25 cellular contexts compared by ENCODE assay signal in the genomic region with DNA sequence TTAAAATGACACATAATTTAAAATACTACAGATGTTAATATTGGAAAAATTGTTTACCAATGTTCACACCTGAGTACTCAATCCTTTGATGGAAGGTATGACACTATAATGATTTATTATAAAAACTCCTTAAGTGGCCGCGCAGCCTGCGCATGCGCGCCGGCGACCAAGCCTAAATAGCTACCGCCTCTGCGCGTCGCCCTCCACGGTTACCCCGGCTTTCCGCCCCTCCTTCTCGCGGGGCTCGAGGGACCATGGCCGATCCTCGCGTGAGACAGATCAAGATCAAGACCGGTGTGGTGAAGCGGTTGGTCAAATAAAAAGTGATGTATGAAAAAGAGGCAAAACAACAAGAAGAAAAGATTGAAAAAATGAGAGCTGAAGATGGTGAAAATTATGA.
"Had no signal": no experiment of that assay in that cellular context is flagged by ENCODE, and none has a peak within 500 bp of the region (broad histone marks: within the 10 kb centered on the region; RNA-seq: fewer than 3 reads in every experiment).

No MANE protein-coding gene starts in this region.

- H3K4me2 ChIP-seq: smooth muscle cell had no signal

- H3K9me3 ChIP-seq: left lung, lower lobe of right lung, right atrium auricular region, right lobe of liver, suprapubic skin, transverse colon, upper lobe of left lung, vagina had no signal

- H3K27ac Mint-ChIP-seq: naive thymus-derived CD8-positive, alpha-beta T cell; nephron; progenitor cell of endocrine pancreas; stimulated activated naive CD8-positive, alpha-beta T cell treated with anti-CD3 and anti-CD28 coated beads, Interleukin-15, Interleukin-2, amounts not matched to agents 100 ng/mL and 50 ng/mL, for 24 hours had no signal

- H3K4me1 Mint-ChIP-seq: naive thymus-derived CD8-positive, alpha-beta T cell; nephron; neural crest cell had no signal

- H3K27me3 Mint-ChIP-seq: naive thymus-derived CD8-positive, alpha-beta T cell; progenitor cell of endocrine pancreas; stimulated activated naive CD8-positive, alpha-beta T cell treated with anti-CD3 and anti-CD28 coated beads, Interleukin-15, Interleukin-2, amounts not matched to agents 100 ng/mL and 50 ng/mL, for 24 hours had no signal

- H3K27ac ChIP-seq: left lung, lower lobe of right lung, right atrium auricular region, right lobe of liver, suprapubic skin, transverse colon, upper lobe of left lung, vagina had no signal

- ATAC-seq: left colon, left lung, lower lobe of right lung, right lobe of liver had no signal

- H3K4me3 Mint-ChIP-seq: nephron; neural crest cell; stimulated activated naive CD8-positive, alpha-beta T cell treated with anti-CD3 and anti-CD28 coated beads, Interleukin-15, Interleukin-2, amounts not matched to agents 100 ng/mL and 50 ng/mL, for 24 hours had no signal

- H3K4me1 ChIP-seq: left lung, lower lobe of right lung, right atrium auricular region, right lobe of liver, suprapubic skin, transverse colon, upper lobe of left lung, vagina had no signal

- H3K27me3 ChIP-seq: left lung, right atrium auricular region, right lobe of liver, suprapubic skin, transverse colon, upper lobe of left lung, vagina had no signal

- H3K36me3 ChIP-seq: left lung, lower lobe of right lung, right atrium auricular region, right lobe of liver, suprapubic skin, transverse colon, upper lobe of left lung, vagina had no signal

- DNase-seq: hippocampal formation; kidney; left colon; left lung; lower lobe of right lung; mammary epithelial cell; mesenchymal stem cell; naive thymus-derived CD8-positive, alpha-beta T cell; nucleus accumbens; right lobe of liver; stimulated activated CD4-positive, alpha-beta T cell treated with anti-CD3 and anti-CD28 coated beads, Interleukin-12 subunit alpha, Interleukin-12 subunit beta, amount 100 ng/mL, for 4 hours; stimulated activated CD4-positive, alpha-beta T cell treated with anti-CD3 and anti-CD28 coated beads, Interleukin-15, amount 100 ng/mL, for 24 hours; stimulated activated CD4-positive, alpha-beta T cell treated with anti-CD3 and anti-CD28 coated beads, Interleukin-2, amount 100 ng/mL, for 24 hours; stimulated activated CD4-positive, alpha-beta T cell treated with anti-CD3 and anti-CD28 coated beads, Interleukin-4, amount 100 ng/mL, for 1 hour; stimulated activated naive CD4-positive, alpha-beta T cell; transverse colon had no signal

- H3K4me3 ChIP-seq: left lung, lower lobe of right lung, right atrium auricular region, right lobe of liver, smooth muscle cell, suprapubic skin, transverse colon, upper lobe of left lung, vagina had no signal
